Comparison of ENCODE assay signal across 18 cellular contexts in the genomic region with DNA sequence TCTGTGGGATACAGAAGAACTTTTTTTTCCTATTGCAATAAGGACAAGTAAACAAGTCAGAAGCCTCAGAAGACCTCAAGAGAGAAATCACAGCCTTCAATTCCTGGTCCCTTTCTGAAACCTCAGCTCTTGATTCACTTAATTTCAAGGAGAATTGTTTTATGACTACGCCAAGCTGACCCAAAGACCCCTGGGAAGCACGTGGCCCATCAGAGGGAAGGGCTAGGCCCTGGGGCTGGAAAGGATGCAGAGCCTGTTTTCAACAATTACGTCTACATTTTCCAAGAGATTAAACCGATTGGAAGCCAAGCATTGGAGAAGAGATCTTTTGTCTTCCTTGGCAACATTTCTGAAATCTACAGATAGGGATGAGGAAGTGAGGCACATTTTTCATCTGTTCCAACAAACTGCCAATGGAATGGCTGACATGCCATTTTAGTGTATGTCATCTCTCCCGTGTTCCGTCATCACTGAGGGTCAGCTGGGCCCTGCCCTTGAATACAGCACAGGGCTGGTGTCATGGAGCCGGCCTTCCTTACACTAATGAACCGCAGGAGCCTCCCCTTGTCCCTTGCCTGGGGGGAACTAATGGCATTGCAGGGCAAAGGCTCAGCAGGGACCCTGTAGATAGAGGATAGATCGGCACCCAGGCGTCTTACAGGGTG. TPM values are rescaled to one million over a fixed set of nuclear protein-coding genes. Genes with fewer than 3 reads are reported as not detected.
DNase-seq lines count a peak whose midpoint lies in the region; ATAC-seq and TF ChIP-seq lines count a peak whose summit lies in the region.
"Had no signal": no experiment of that assay in that cellular context is flagged by ENCODE, and none has a peak within 500 bp of the region (broad histone marks: within the 10 kb centered on the region; RNA-seq: fewer than 3 reads in every experiment).

No MANE protein-coding gene starts in this region.

- H3K27me3 ChIP-seq in ACC112 (ENCODE audit: insufficient read depth, low read length) (no peaks in the 10 kb centered on the region), osteoblast (ENCODE audit: insufficient read depth, low read length) (no peaks in the 10 kb centered on the region)
- H3K27me3 ChIP-seq: neural progenitor cell had no signal

- H3K9me3 ChIP-seq in osteoblast (ENCODE audit: low read depth, low read length): no peaks in the 10 kb centered on the region

- ATAC-seq in left ventricle myocardium superior (peak; percentile 48), HG03469 (IDR thresholded peaks at IDR 0.05; ENCODE audit: unreplicated experiment) (no peak), GM21576 (IDR thresholded peaks at IDR 0.05; ENCODE audit: unreplicated experiment) (no peak), GM18870 (IDR thresholded peaks at IDR 0.05; ENCODE audit: unreplicated experiment) (no peak)

- H3K27me3 Mint-ChIP-seq in chondrocyte (ENCODE audit: low read depth): no peaks in the 10 kb centered on the region
- H3K27me3 Mint-ChIP-seq: CD4-positive, CD25-positive, alpha-beta regulatory T cell; stimulated activated naive CD8-positive, alpha-beta T cell treated with anti-CD3 and anti-CD28 coated beads, Interleukin-15, Interleukin-2, amounts not matched to agents 100 ng/mL and 50 ng/mL, for 24 hours had no signal

- no peaks in the 10 kb centered on the region for H3K36me3 ChIP-seq in ACC112 (ENCODE audit: insufficient read depth, low read length)
- no peaks in the 10 kb centered on the region for H3K36me3 ChIP-seq in osteoblast (ENCODE audit: insufficient read depth, low read length)
- H3K36me3 ChIP-seq: neural progenitor cell had no signal

- H3K4me1 ChIP-seq in ACC112 (ENCODE audit: control insufficient read depth, insufficient read depth, low read length, unreplicated experiment) (peaks cover 7% of the 10 kb centered on the region), osteoblast (ENCODE audit: insufficient read depth, low read length) (peaks cover 10% of the 10 kb centered on the region)
- H3K4me1 ChIP-seq: neural progenitor cell had no signal

- intact Hi-C loops in left ventricle myocardium superior (cut with micrococcal nuclease): no loop called here

- no peaks in the 10 kb centered on the region for H4K20me1 ChIP-seq in osteoblast (ENCODE audit: insufficient read depth, low read length)

- H2AFZ ChIP-seq in ACC112 (ENCODE audit: low read length, unreplicated experiment) (peak overlapping the region; percentile 59), osteoblast (ENCODE audit: low read length) (peak overlapping the region; percentile 62)
- H2AFZ ChIP-seq: neural progenitor cell had no signal

- H3K4me3 ChIP-seq in ACC112 (ENCODE audit: low read depth, low read length): no peak overlapping the region
- H3K4me3 ChIP-seq in osteoblast (ENCODE audit: insufficient read depth, low read length): no peak overlapping the region
- H3K4me3 ChIP-seq: neural progenitor cell had no signal

- H3K27ac ChIP-seq in ACC112 (ENCODE audit: low read depth, low read length) (no peak overlapping the region), osteoblast (ENCODE audit: low read depth, low read length) (peak overlapping the region; percentile 47)
- H3K27ac ChIP-seq: neural progenitor cell had no signal

- H3K4me1 Mint-ChIP-seq in chondrocyte (ENCODE audit: low read depth): peaks cover 33% of the 10 kb centered on the region
- H3K4me1 Mint-ChIP-seq: CD4-positive, CD25-positive, alpha-beta regulatory T cell had no signal

- DNase-seq in chondrocyte (ENCODE audit: low spot score): no peak
- peak; percentile 46 for DNase-seq in left ventricle myocardium superior
- no peak for DNase-seq in osteoblast (ENCODE audit: insufficient read length, low spot score, missing footprints)
- no peak for DNase-seq in activated CD4-positive, CD25-positive, alpha-beta regulatory T cell (lab: John Stamatoyannopoulos, UW)
- DNase-seq: 8988T; activated CD4-positive, alpha-beta T cell treated with anti-CD3 and anti-CD28 coated beads for 1 hour; activated CD8-positive, alpha-beta memory T cell treated with anti-CD3 and anti-CD28 coated beads, Interleukin-2, amount 50 U/mL, for 48 hours; activated naive CD4-positive, alpha-beta T cell treated with anti-CD3 and anti-CD28 coated beads, Interleukin-2, amount 50 U/mL, for 16 hours; CD4-positive, CD25-positive, alpha-beta regulatory T cell; DND-41; HCEC 1CT; RPMI8226 had no signal

- H3K9me3 Mint-ChIP-seq in chondrocyte (ENCODE audit: low read depth): no peaks in the 10 kb centered on the region
- H3K9me3 Mint-ChIP-seq: neural progenitor cell; stimulated activated naive CD8-positive, alpha-beta T cell treated with anti-CD3 and anti-CD28 coated beads, Interleukin-15, Interleukin-2, amounts not matched to agents 100 ng/mL and 50 ng/mL, for 24 hours had no signal

- no peak overlapping the region for H3K4me3 Mint-ChIP-seq in chondrocyte (ENCODE audit: unreplicated experiment)
- H3K4me3 Mint-ChIP-seq: CD4-positive, CD25-positive, alpha-beta regulatory T cell; neural progenitor cell; stimulated activated naive CD8-positive, alpha-beta T cell treated with anti-CD3 and anti-CD28 coated beads, Interleukin-15, Interleukin-2, amounts not matched to agents 100 ng/mL and 50 ng/mL, for 24 hours had no signal

- no peaks in the 10 kb centered on the region for H3K79me2 ChIP-seq in ACC112 (ENCODE audit: control insufficient read depth, insufficient read depth, low read length, unreplicated experiment)
- H3K79me2 ChIP-seq in osteoblast (ENCODE audit: insufficient read depth, low read length): no peaks in the 10 kb centered on the region

- peak overlapping the region; percentile 61 for H3K27ac Mint-ChIP-seq in chondrocyte (ENCODE audit: unreplicated experiment)
- H3K27ac Mint-ChIP-seq: CD4-positive, CD25-positive, alpha-beta regulatory T cell; neural progenitor cell; stimulated activated naive CD8-positive, alpha-beta T cell treated with anti-CD3 and anti-CD28 coated beads, Interleukin-15, Interleukin-2, amounts not matched to agents 100 ng/mL and 50 ng/mL, for 24 hours had no signal

- no peaks in the 10 kb centered on the region for H3K36me3 Mint-ChIP-seq in chondrocyte (ENCODE audit: low read depth)
- H3K36me3 Mint-ChIP-seq: neural progenitor cell had no signal

- peak overlapping the region; percentile 19 for H3K4me2 ChIP-seq in osteoblast (ENCODE audit: insufficient read depth, low read length)
- H3K4me2 ChIP-seq: neural progenitor cell had no signal

- TF ChIP-seq CTCF in chondrocyte (IDR thresholded peaks at IDR 0.05) (no peak), osteoblast (IDR thresholded peaks at IDR 0.05; ENCODE audit: extremely low read depth, low read depth, low read length) (no peak)

RNA-seq across cellular contexts. Expression of a gene that starts 41.8 kb away (rescaled TPM):
- total RNA-seq in chondrocyte (33.5 to 39.4 TPM (median 33.5 TPM) in 3 replicates), left ventricle myocardium superior (30.8 TPM), osteoblast (49.9 and 56.3 TPM in 2 replicates)
